ENCODE assay signal across 8 cellular contexts in genomic region chr19:42075364-42075615, GRCh38. TPM values are rescaled to one million over a fixed set of nuclear protein-coding genes. Genes with fewer than 3 reads are reported as not detected.
DNase-seq lines count a peak whose midpoint lies in the region; ATAC-seq and TF ChIP-seq lines count a peak whose summit lies in the region.

No MANE protein-coding gene starts in this region.

- H3K27me3 Mint-ChIP-seq in activated T-cell treated with anti-CD3 and anti-CD28 coated beads, Interleukin-2, amount 50 U/mL, for 4 hours (ENCODE audit: low read depth), result peaks cover 6% of the 10 kb centered on the region
- peaks cover 7% of the 10 kb centered on the region for H3K27me3 Mint-ChIP-seq in activated CD4-positive, alpha-beta memory T cell treated with anti-CD3 and anti-CD28 coated beads, Interleukin-2, amount 10 ng/mL, durations not matched to agents 7 days and 5 days

- no peak for DNase-seq in activated T-cell treated with anti-CD3 and anti-CD28 coated beads, Interleukin-2, amount 50 U/mL, for 4 hours
- DNase-seq in activated T-cell treated with anti-CD3 and anti-CD28 coated beads for 4 hours (no peak), left ventricle myocardium superior (no peak), smooth muscle cell (lab: John Stamatoyannopoulos, UW; ENCODE audit: unreplicated experiment) (no peak), NCI-H128 (lab: John Stamatoyannopoulos, UW; ENCODE audit: unreplicated experiment) (no peak), GM13976 (ENCODE audit: low spot score) (no peak)
- DNase-seq in activated CD4-positive, alpha-beta memory T cell treated with anti-CD3 and anti-CD28 coated beads, Interleukin-2, amount 10 ng/mL, durations not matched to agents 7 days and 5 days, result no peak

- no peak for TF ChIP-seq CTCF in smooth muscle cell (IDR thresholded peaks at IDR 0.05; ENCODE audit: borderline replicate concordance, insufficient read depth, poor library complexity, severe bottlenecking)
- TF ChIP-seq CTCF in GM13976 (IDR thresholded peaks at IDR 0.05; ENCODE audit: borderline replicate concordance, control extremely low read depth, extremely low read depth, insufficient read depth, missing control alignments), result no peak

- H3K9me3 Mint-ChIP-seq in activated T-cell treated with anti-CD3 and anti-CD28 coated beads, Interleukin-2, amount 50 U/mL, for 4 hours, result no peaks in the 10 kb centered on the region
- H3K9me3 Mint-ChIP-seq in activated CD4-positive, alpha-beta memory T cell treated with anti-CD3 and anti-CD28 coated beads, Interleukin-2, amount 10 ng/mL, durations not matched to agents 7 days and 5 days, result no peaks in the 10 kb centered on the region

- peaks cover 41% of the 10 kb centered on the region for H4K20me1 ChIP-seq in smooth muscle cell (ENCODE audit: low read depth)

- H3K9ac ChIP-seq in smooth muscle cell (ENCODE audit: low read depth), result peak overlapping the region; percentile 96

- peak overlapping the region; percentile 94 for H3K27ac Mint-ChIP-seq in activated CD4-positive, alpha-beta memory T cell treated with anti-CD3 and anti-CD28 coated beads, Interleukin-2, amount 10 ng/mL, durations not matched to agents 7 days and 5 days

- peak overlapping the region; percentile 85 for H3K4me2 ChIP-seq in smooth muscle cell

- ATAC-seq in activated T-cell treated with anti-CD3 and anti-CD28 coated beads, Interleukin-2, amount 50 U/mL, for 4 hours, result peak; percentile 2
- ATAC-seq in left ventricle myocardium superior, result peak; percentile 3
- no peak for ATAC-seq in HG02623 (IDR thresholded peaks at IDR 0.05; ENCODE audit: unreplicated experiment)

- peaks cover 16% of the 10 kb centered on the region for H3K4me1 ChIP-seq in smooth muscle cell (ENCODE audit: low read depth)

- peak overlapping the region; percentile 96 for H2AFZ ChIP-seq in smooth muscle cell (ENCODE audit: low read depth)

- no peaks in the 10 kb centered on the region for H3K9me3 ChIP-seq in smooth muscle cell (replicated peaks; ENCODE audit: low read depth)

- POLR2A ChIA-PET in activated CD4-positive, alpha-beta memory T cell treated with anti-CD3 and anti-CD28 coated beads, Interleukin-2, amount 10 ng/mL, durations not matched to agents 7 days and 5 days (lab: Charles Lee), result no interaction called here

- peak overlapping the region; percentile 55 for H3K4me3 ChIP-seq in smooth muscle cell

- peak overlapping the region; percentile 91 for H3K4me3 Mint-ChIP-seq in activated T-cell treated with anti-CD3 and anti-CD28 coated beads, Interleukin-2, amount 50 U/mL, for 4 hours
- H3K4me3 Mint-ChIP-seq in activated CD4-positive, alpha-beta memory T cell treated with anti-CD3 and anti-CD28 coated beads, Interleukin-2, amount 10 ng/mL, durations not matched to agents 7 days and 5 days, result peak overlapping the region; percentile 99

- in situ Hi-C loops in GM13976 (cut with MboI; ENCODE audit: low sequenced_read_pairs, unreplicated experiment), result no loop called here

- H3K36me3 ChIP-seq in smooth muscle cell (ENCODE audit: low read depth), result no peaks in the 10 kb centered on the region

- no peaks in the 10 kb centered on the region for H3F3A ChIP-seq in smooth muscle cell (ENCODE audit: low read depth)

- 43% methylated on average over 3 of the region's 3 CpGs for WGBS in smooth muscle cell (ENCODE audit: low lambda C conversion rate)

- H3K27me3 ChIP-seq in smooth muscle cell (ENCODE audit: low read depth), result peaks cover 4% of the 10 kb centered on the region

- intact Hi-C loops in left ventricle myocardium superior (cut with micrococcal nuclease), result no loop called here

- peaks cover 33% of the 10 kb centered on the region for H3K4me1 Mint-ChIP-seq in activated T-cell treated with anti-CD3 and anti-CD28 coated beads, Interleukin-2, amount 50 U/mL, for 4 hours (ENCODE audit: low read depth)
- H3K4me1 Mint-ChIP-seq in activated CD4-positive, alpha-beta memory T cell treated with anti-CD3 and anti-CD28 coated beads, Interleukin-2, amount 10 ng/mL, durations not matched to agents 7 days and 5 days, result peaks cover 43% of the 10 kb centered on the region

- H3K27ac ChIP-seq in smooth muscle cell (ENCODE audit: low read depth), result peak overlapping the region; percentile 95

- peaks cover 6% of the 10 kb centered on the region for H3K36me3 Mint-ChIP-seq in activated T-cell treated with anti-CD3 and anti-CD28 coated beads, Interleukin-2, amount 50 U/mL, for 4 hours (ENCODE audit: insufficient read depth)
- H3K36me3 Mint-ChIP-seq in activated CD4-positive, alpha-beta memory T cell treated with anti-CD3 and anti-CD28 coated beads, Interleukin-2, amount 10 ng/mL, durations not matched to agents 7 days and 5 days (ENCODE audit: low read depth), result peaks cover 36% of the 10 kb centered on the region

- peaks cover 23% of the 10 kb centered on the region for H3K79me2 ChIP-seq in smooth muscle cell (ENCODE audit: low read depth)

- CTCF ChIA-PET in activated CD4-positive, alpha-beta memory T cell treated with anti-CD3 and anti-CD28 coated beads, Interleukin-2, amount 10 ng/mL, durations not matched to agents 7 days and 5 days (lab: Charles Lee), result no interaction called here

RNA-seq across cellular contexts. Expression of gene ZNF574, which starts 0.7 kb away (rescaled TPM):
- total RNA-seq in activated T-cell treated with anti-CD3 and anti-CD28 coated beads, Interleukin-2, amount 50 U/mL, for 4 hours, result 10 to 100 TPM; 19.9 to 20.7 (median 20.6) TPM
- total RNA-seq in activated CD4-positive, alpha-beta memory T cell treated with anti-CD3 and anti-CD28 coated beads, Interleukin-2, amount 10 ng/mL, durations not matched to agents 7 days and 5 days, result 10 to 100 TPM; 14.3 to 14.5 TPM
- total RNA-seq in left ventricle myocardium superior, result 10.2 TPM
- total RNA-seq in smooth muscle cell, result 8.9 and 13.6 TPM in 2 replicates
- 20.5 and 22.9 TPM in 2 replicates for polyA plus RNA-seq in smooth muscle cell

RNA-seq across cellular contexts. Expression of gene GRIK5, which starts 5.3 kb away (rescaled TPM):
- 1 to 10 TPM in 1 of 3 donors, under 1 TPM in 2; 0.49 to 1.1 (median 0.61) TPM for total RNA-seq in activated T-cell treated with anti-CD3 and anti-CD28 coated beads, Interleukin-2, amount 50 U/mL, for 4 hours
- under 1 TPM; 0.38 to 0.68 TPM for total RNA-seq in activated CD4-positive, alpha-beta memory T cell treated with anti-CD3 and anti-CD28 coated beads, Interleukin-2, amount 10 ng/mL, durations not matched to agents 7 days and 5 days
- 5.4 TPM for total RNA-seq in left ventricle myocardium superior
- 0.58 and 2.0 TPM in 2 replicates for total RNA-seq in smooth muscle cell
- 0.67 and 1.9 TPM in 2 replicates for polyA plus RNA-seq in smooth muscle cell

RNA-seq across cellular contexts. Expression of gene POU2F2, which starts 57.0 kb away (rescaled TPM):
- 100 to 1,000 TPM in 1 of 3 donors, 10 to 100 TPM in 2; 83.9 to 123 (median 85.7) TPM for total RNA-seq in activated T-cell treated with anti-CD3 and anti-CD28 coated beads, Interleukin-2, amount 50 U/mL, for 4 hours
- 10 to 100 TPM; 31.3 to 35.8 TPM for total RNA-seq in activated CD4-positive, alpha-beta memory T cell treated with anti-CD3 and anti-CD28 coated beads, Interleukin-2, amount 10 ng/mL, durations not matched to agents 7 days and 5 days
- total RNA-seq in left ventricle myocardium superior, result 1.8 TPM
- 0.58 and 0.99 TPM in 2 replicates for total RNA-seq in smooth muscle cell
- polyA plus RNA-seq in smooth muscle cell, result 6.3 and 8.6 TPM in 2 replicates

Comparison
In these comparisons a context has a peak if more than half of its experiments do, and no peak if none do; other contexts are left out.
1. RNA of gene POU2F2, which starts 57.0 kb away (total RNA-seq): 83.9 to 123 TPM in activated T-cell treated with anti-CD3 and anti-CD28 coated beads, Interleukin-2, amount 50 U/mL, for 4 hours and 31.3 to 35.8 TPM in activated CD4-positive, alpha-beta memory T cell treated with anti-CD3 and anti-CD28 coated beads, Interleukin-2, amount 10 ng/mL, durations not matched to agents 7 days and 5 days; 1.8 TPM in left ventricle myocardium superior (single experiment) and 0.58 to 0.99 TPM in smooth muscle cell; every median in the first group is over 10 times any median in the second.